37 cellular contexts compared by ENCODE assay signal in the genomic region with DNA sequence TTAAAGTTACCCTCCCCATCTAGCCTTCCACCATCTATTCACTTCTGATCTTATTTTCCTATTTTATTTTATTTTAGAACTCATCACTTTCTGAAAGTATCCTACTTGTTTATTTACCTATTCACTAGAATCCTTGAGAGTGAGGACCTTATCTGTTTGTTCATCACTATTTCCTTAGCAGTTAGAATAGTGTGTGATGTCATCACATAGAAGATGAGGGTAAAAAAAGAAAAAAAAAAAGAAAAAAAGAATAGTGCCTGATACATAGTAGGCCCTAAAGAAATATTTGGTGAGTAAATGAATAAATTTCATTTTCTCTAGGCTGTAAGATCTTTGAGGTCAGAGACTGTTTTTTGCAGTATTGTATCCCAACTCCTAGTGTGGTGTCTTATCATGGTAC. TPM values are rescaled to one million over a fixed set of nuclear protein-coding genes. Genes with fewer than 3 reads are reported as not detected.
DNase-seq lines count a peak whose midpoint lies in the region; ATAC-seq, FAIRE-seq and TF ChIP-seq lines count a peak whose summit lies in the region.
"Had no signal": no experiment of that assay in that cellular context is flagged by ENCODE, and none has a peak within 500 bp of the region (broad histone marks: within the 10 kb centered on the region; RNA-seq: fewer than 3 reads in every experiment).

No MANE protein-coding gene starts in this region.

- POLR2A ChIA-PET in HepG2 (lab: Yijun Ruan, JAX) (no interaction called here), HEK293 (lab: Yijun Ruan, JAX) (no interaction called here)

- no peak overlapping the region for H2AFZ ChIP-seq in HepG2 (ENCODE audit: low read length)

- no peak for DNase-seq in T-helper 2 cell treated with Interferon-gamma antibody and Interleukin-4, amounts not matched to agents 5 μg/mL and 100 μg/mL, for 36 hours (ENCODE audit: low spot score)
- DNase-seq in T-helper 2 cell (no peak), HepG2 (ENCODE audit: low spot score) (no peak), right lobe of liver (no peak), endothelial cell (ENCODE audit: low spot score) (no peak)
- DNase-seq: 8988T; ACHN; AML-193; BE2C; C1 segment of cervical spinal cord; Caco-2; Calu3; CD4-positive, alpha-beta memory T cell; CD4-positive, alpha-beta T cell; CD4-positive, CD25-positive, alpha-beta regulatory T cell; CD8-positive, alpha-beta memory T cell; CD8-positive, alpha-beta T cell; COR-L47; DMS 273 treated with DMSO at 0.1 percent for 48 hours; DMS153; DMS53; DMS79; DMS79 treated with DMSO at 0.1 percent for 48 hours; DND-41; EL had no signal

- TF ChIP-seq CTCF in HepG2 (CRISPR knock-in tag; IDR thresholded peaks at IDR 0.05) (no peak), right lobe of liver (IDR thresholded peaks at IDR 0.05) (no peak), HEK293 (tag by site-specific recombination; IDR thresholded peaks at IDR 0.05) (no peak), endothelial cell (IDR thresholded peaks at IDR 0.05; ENCODE audit: unreplicated experiment) (no peak)

- CTCF ChIA-PET in HepG2 (lab: Yijun Ruan, JAX; ENCODE audit: low intra/inter-chr PET ratio, low total read pairs) (no interaction called here), HEK293 (lab: Yijun Ruan, JAX) (interaction anchor here (0.7 kb wide), 1 partner anchor 1437 kb away, joined by 3 read pairs; no protein-coding TSS in a partner anchor)

- H3K9me3 ChIP-seq in HepG2 (ENCODE audit: low read length): no peaks in the 10 kb centered on the region
- H3K9me3 ChIP-seq in right lobe of liver: no peaks in the 10 kb centered on the region
- H3K9me3 ChIP-seq in HEK293 (ENCODE audit: control insufficient read depth, insufficient read depth, low read depth, low read length): no peaks in the 10 kb centered on the region
- H3K9me3 ChIP-seq: A549; BE2C; BLaER1; BLaER1 treated with 17β-estradiol and CSF1 and Interleukin-3, amounts not matched to agents 10 nM and 100 nM; Caco-2 had no signal

- 0 out of 2 replicates have a peak, but pooled peaks cover 9% of the 10 kb centered on the region for H3K4me1 ChIP-seq in HepG2 (ENCODE audit: insufficient read depth, low read length)
- peaks cover 0 to 11% (median 0%) of the 10 kb centered on the region in 4 donors for H3K4me1 ChIP-seq in right lobe of liver
- H3K4me1 ChIP-seq in HEK293 (ENCODE audit: control insufficient read depth, insufficient read depth, low read length): no peaks in the 10 kb centered on the region
- H3K4me1 ChIP-seq: A549, BE2C, BLaER1, Caco-2 had no signal

- no peaks in the 10 kb centered on the region for H3K79me2 ChIP-seq in HepG2 (ENCODE audit: insufficient read depth, low read length)

- H3K27me3 Mint-ChIP-seq in T-helper 2 cell treated with Interferon-gamma antibody and Interleukin-4, amounts not matched to agents 5 μg/mL and 100 μg/mL, for 36 hours (ENCODE audit: low read depth): no peaks in the 10 kb centered on the region
- peaks cover 1% of the 10 kb centered on the region for H3K27me3 Mint-ChIP-seq in endothelial cell (ENCODE audit: unreplicated experiment)
- H3K27me3 Mint-ChIP-seq: B cell; CD4-positive, alpha-beta memory T cell; CD4-positive, alpha-beta T cell; CD4-positive, CD25-positive, alpha-beta regulatory T cell; CD8-positive, alpha-beta memory T cell had no signal

- H3K9me3 Mint-ChIP-seq in T-helper 2 cell treated with Interferon-gamma antibody and Interleukin-4, amounts not matched to agents 5 μg/mL and 100 μg/mL, for 36 hours: no peaks in the 10 kb centered on the region
- no peaks in the 10 kb centered on the region for H3K9me3 Mint-ChIP-seq in endothelial cell (ENCODE audit: unreplicated experiment)
- H3K9me3 Mint-ChIP-seq: CD14-positive monocyte; CD4-positive, alpha-beta memory T cell; CD4-positive, alpha-beta T cell; CD4-positive, CD25-positive, alpha-beta regulatory T cell; CD8-positive, alpha-beta memory T cell; CD8-positive, alpha-beta T cell had no signal

- no peak for TF ChIP-seq RAD21 in HepG2 (CRISPR knock-in tag; IDR thresholded peaks at IDR 0.05)

- H3K27me3 ChIP-seq in HepG2 (ENCODE audit: control insufficient read depth in 1 of 2, insufficient read depth in 2 of 2, low read length in 2 of 2) (no peaks in the 10 kb centered on the region), right lobe of liver (no peaks in the 10 kb centered on the region)
- H3K27me3 ChIP-seq: BE2C; BLaER1; BLaER1 treated with 17β-estradiol and CSF1 and Interleukin-3, amounts not matched to agents 10 nM and 100 nM had no signal

- no peak overlapping the region for H3K9ac ChIP-seq in HepG2 (ENCODE audit: insufficient read depth, low read depth, low read length)
- H3K9ac ChIP-seq: BLaER1; BLaER1 treated with 17β-estradiol and CSF1 and Interleukin-3, amounts not matched to agents 10 nM and 100 nM had no signal

- ATAC-seq in HepG2 (no peak), right lobe of liver (no peak)
- ATAC-seq: A549; CD8-positive, alpha-beta T cell had no signal

- H3K4me3 Mint-ChIP-seq in T-helper 2 cell treated with Interferon-gamma antibody and Interleukin-4, amounts not matched to agents 5 μg/mL and 100 μg/mL, for 36 hours: no peak overlapping the region
- H3K4me3 Mint-ChIP-seq in endothelial cell (ENCODE audit: unreplicated experiment): no peak overlapping the region
- H3K4me3 Mint-ChIP-seq: B cell; CD14-positive monocyte; CD4-positive, alpha-beta memory T cell; CD4-positive, alpha-beta T cell; CD4-positive, CD25-positive, alpha-beta regulatory T cell; CD8-positive, alpha-beta memory T cell; CD8-positive, alpha-beta T cell had no signal

- H3K27ac Mint-ChIP-seq in T-helper 2 cell treated with Interferon-gamma antibody and Interleukin-4, amounts not matched to agents 5 μg/mL and 100 μg/mL, for 36 hours: peak overlapping the region; percentile 23
- no peak overlapping the region for H3K27ac Mint-ChIP-seq in endothelial cell (ENCODE audit: unreplicated experiment)
- H3K27ac Mint-ChIP-seq: B cell; CD4-positive, alpha-beta T cell; CD8-positive, alpha-beta T cell had no signal

- in situ Hi-C loops in HepG2 (cut with HindIII; ENCODE audit: extremely low pct_ligation_motif_present, low pct_unique_long_range_greater_than_20kb): no loop called here

- no peaks in the 10 kb centered on the region for H4K20me1 ChIP-seq in HepG2 (ENCODE audit: insufficient read depth, low read length)
- H4K20me1 ChIP-seq: BLaER1; BLaER1 treated with 17β-estradiol and CSF1 and Interleukin-3, amounts not matched to agents 10 nM and 100 nM had no signal

- FAIRE-seq in HepG2 (lab: Jason Lieb, UNC): no peak
- FAIRE-seq: A204.1, A549, D721Med had no signal

- TF ChIP-seq EP300 in HepG2 (IDR thresholded peaks at IDR 0.05; ENCODE audit: low read depth in 2 of 2, low read length in 2 of 2) (no peak), HepG2 (CRISPR knock-in tag; IDR thresholded peaks at IDR 0.05; ENCODE audit: borderline replicate concordance) (no peak)

- intact Hi-C loops in HepG2 (cut with micrococcal nuclease; ENCODE audit: unreplicated experiment) (no loop called here), right lobe of liver (cut with DNase I) (no loop called here)

- H3K4me3 ChIP-seq in HepG2 (replicated peaks in 1 of 3; ENCODE audit: insufficient read depth in 1 of 3, low read depth in 2 of 3, low read length in 3 of 3): no peak overlapping the region
- H3K4me3 ChIP-seq in right lobe of liver: no peak overlapping the region
- no peak overlapping the region for H3K4me3 ChIP-seq in HEK293 (ENCODE audit: low read depth, low read length)
- H3K4me3 ChIP-seq: A549; BLaER1; BLaER1 treated with 17β-estradiol and CSF1 and Interleukin-3, amounts not matched to agents 10 nM and 100 nM had no signal

- H3K36me3 Mint-ChIP-seq in T-helper 2 cell treated with Interferon-gamma antibody and Interleukin-4, amounts not matched to agents 5 μg/mL and 100 μg/mL, for 36 hours (ENCODE audit: low read depth): peaks cover 34% of the 10 kb centered on the region
- H3K36me3 Mint-ChIP-seq in endothelial cell (ENCODE audit: low read depth, unreplicated experiment): peaks cover 16% of the 10 kb centered on the region

- peaks cover 2% of the 10 kb centered on the region for H3K4me1 Mint-ChIP-seq in T-helper 2 cell treated with Interferon-gamma antibody and Interleukin-4, amounts not matched to agents 5 μg/mL and 100 μg/mL, for 36 hours (ENCODE audit: low read depth)
- no peaks in the 10 kb centered on the region for H3K4me1 Mint-ChIP-seq in endothelial cell (ENCODE audit: unreplicated experiment)
- H3K4me1 Mint-ChIP-seq: B cell; CD8-positive, alpha-beta memory T cell had no signal

- no TSS peak for BruUV-seq in HepG2 (replicated peaks; lab: Mats Ljungman, UMichigan)

- H3K36me3 ChIP-seq in HepG2 (replicated peaks in 1 of 2; ENCODE audit: control insufficient read depth in 1 of 2, insufficient read depth in 2 of 2, low read length in 2 of 2) (peaks cover 12 to 58% of the 10 kb centered on the region in 2 experiments), right lobe of liver (peaks cover 0 to 68% (median 2%) of the 10 kb centered on the region in 4 donors), HEK293 (ENCODE audit: control insufficient read depth in 2 of 2, insufficient read depth in 1 of 2, low read length in 2 of 2) (peaks cover 11 to 74% of the 10 kb centered on the region in 2 experiments; a peak in 2 of 3 replicates)

- no peak for TF ChIP-seq POLR2A in HepG2 (IDR thresholded peaks at IDR 0.05; ENCODE audit: insufficient read depth in 1 of 2, low read depth in 2 of 2, low read length in 2 of 2)
- TF ChIP-seq POLR2A in right lobe of liver (IDR thresholded peaks at IDR 0.05): no peak

- H3K27ac ChIP-seq in HepG2 (ENCODE audit: extremely low read length, insufficient read depth, low read length) (no peak overlapping the region), right lobe of liver (no peak overlapping the region), HEK293 (ENCODE audit: extremely low read depth, low read depth, low read length) (no peak overlapping the region)
- H3K27ac ChIP-seq: 22Rv1; A549; BLaER1; BLaER1 treated with 17β-estradiol and CSF1 and Interleukin-3, amounts not matched to agents 10 nM and 100 nM; C4-2B had no signal

- H3K4me2 ChIP-seq in HepG2 (ENCODE audit: low read depth, low read length): no peak overlapping the region
- H3K4me2 ChIP-seq: A549; BLaER1; BLaER1 treated with 17β-estradiol and CSF1 and Interleukin-3, amounts not matched to agents 10 nM and 100 nM had no signal

RNA-seq across cellular contexts. Expression of gene PAAF1, which starts 36.7 kb away (rescaled TPM):
- total RNA-seq in HepG2 (2016; rRNA removed; fragmentation: Illumina TruSeq; extraction: Trizol): 28.8 and 46.4 TPM in 2 replicates
- total RNA-seq in HepG2 (2016; cell fraction: cytosol; rRNA removed; fragmentation: Illumina TruSeq; extraction: Trizol; ENCODE audit: low read depth): 8.6 and 9.1 TPM in 2 replicates
- total RNA-seq in HepG2 (2016; cell fraction: insoluble cytoplasmic fraction; rRNA removed; fragmentation: Illumina TruSeq; extraction: Trizol): 31.4 and 50.9 TPM in 2 replicates
- total RNA-seq in HepG2 (2016; cell fraction: membrane; rRNA removed; fragmentation: Illumina TruSeq; extraction: Trizol): 17.4 and 17.7 TPM in 2 replicates
- total RNA-seq in HepG2 (2016; cell fraction: nucleus; rRNA removed; fragmentation: Illumina TruSeq; extraction: Trizol): 16.2 and 17.3 TPM in 2 replicates
- polyA plus RNA-seq in HepG2 (2011; rRNA removed): 10.3 and 13.5 TPM in 2 replicates
- 11.6 and 15.0 TPM in 2 replicates for polyA plus RNA-seq in HepG2 (2011; cell fraction: cytosol; rRNA removed)
- 12.3 and 12.8 TPM in 2 replicates for polyA plus RNA-seq in HepG2 (2011; cell fraction: nucleus; rRNA removed)
- 17.7 and 25.6 TPM in 2 replicates for polyA plus RNA-seq in HepG2 (2012)
- polyA plus RNA-seq in HepG2 (2016; cell fraction: cytosol; fragmentation: Illumina TruSeq; extraction: Trizol; ENCODE audit: low read depth): 11.9 and 13.8 TPM in 2 replicates
- polyA plus RNA-seq in HepG2 (2016; cell fraction: insoluble cytoplasmic fraction; fragmentation: Illumina TruSeq; extraction: Trizol; ENCODE audit: low read depth): 53.0 and 59.6 TPM in 2 replicates
- polyA plus RNA-seq in HepG2 (2016; cell fraction: membrane; fragmentation: Illumina TruSeq; extraction: Trizol; ENCODE audit: low read depth): 14.9 and 15.1 TPM in 2 replicates
- 27.5 and 29.8 TPM in 2 replicates for polyA plus RNA-seq in HepG2 (2016; cell fraction: nucleus; fragmentation: Illumina TruSeq; extraction: Trizol; ENCODE audit: insufficient read depth, low read depth)
- 11.5 and 12.5 TPM in 2 replicates for polyA minus RNA-seq in HepG2 (2011; rRNA and poly(A)+ RNA removed; ENCODE audit: low replicate concordance)
- polyA minus RNA-seq in HepG2 (2011; cell fraction: cytosol; rRNA and poly(A)+ RNA removed): 7.7 and 10.2 TPM in 2 replicates
- 10.2 and 10.4 TPM in 2 replicates for polyA minus RNA-seq in HepG2 (2011; cell fraction: nucleus; rRNA and poly(A)+ RNA removed)
- total RNA-seq in right lobe of liver: 10 to 100 TPM in 2 of 6 experiments, 1 to 10 TPM in 4; 7.4 to 15.4 (median 9.1) TPM
- total RNA-seq in endothelial cell (ENCODE audit: unreplicated experiment): 20.3 TPM

RNA-seq across cellular contexts. Expression of gene COA4, which starts 36.8 kb away (rescaled TPM):
- 107 and 115 TPM in 2 replicates for total RNA-seq in HepG2 (2016; rRNA removed; fragmentation: Illumina TruSeq; extraction: Trizol)
- total RNA-seq in HepG2 (2016; cell fraction: cytosol; rRNA removed; fragmentation: Illumina TruSeq; extraction: Trizol; ENCODE audit: low read depth): 96.9 and 107 TPM in 2 replicates
- total RNA-seq in HepG2 (2016; cell fraction: insoluble cytoplasmic fraction; rRNA removed; fragmentation: Illumina TruSeq; extraction: Trizol): 107 and 117 TPM in 2 replicates
- total RNA-seq in HepG2 (2016; cell fraction: membrane; rRNA removed; fragmentation: Illumina TruSeq; extraction: Trizol): 122 and 138 TPM in 2 replicates
- total RNA-seq in HepG2 (2016; cell fraction: nucleus; rRNA removed; fragmentation: Illumina TruSeq; extraction: Trizol): 51.8 and 62.0 TPM in 2 replicates
- polyA plus RNA-seq in HepG2 (2011; rRNA removed): 109 and 112 TPM in 2 replicates
- 103 and 122 TPM in 2 replicates for polyA plus RNA-seq in HepG2 (2011; cell fraction: cytosol; rRNA removed)
- polyA plus RNA-seq in HepG2 (2011; cell fraction: nucleus; rRNA removed): 90.3 and 95.4 TPM in 2 replicates
- 63.1 and 87.3 TPM in 2 replicates for polyA plus RNA-seq in HepG2 (2012)
- polyA plus RNA-seq in HepG2 (2016; cell fraction: cytosol; fragmentation: Illumina TruSeq; extraction: Trizol; ENCODE audit: low read depth): 93.9 and 122 TPM in 2 replicates
- 128 and 137 TPM in 2 replicates for polyA plus RNA-seq in HepG2 (2016; cell fraction: insoluble cytoplasmic fraction; fragmentation: Illumina TruSeq; extraction: Trizol; ENCODE audit: low read depth)
- polyA plus RNA-seq in HepG2 (2016; cell fraction: membrane; fragmentation: Illumina TruSeq; extraction: Trizol; ENCODE audit: low read depth): 117 and 136 TPM in 2 replicates
- polyA plus RNA-seq in HepG2 (2016; cell fraction: nucleus; fragmentation: Illumina TruSeq; extraction: Trizol; ENCODE audit: insufficient read depth, low read depth): 98.6 and 101 TPM in 2 replicates
- polyA minus RNA-seq in HepG2 (2011; rRNA and poly(A)+ RNA removed; ENCODE audit: low replicate concordance): 79.8 and 104 TPM in 2 replicates
- polyA minus RNA-seq in HepG2 (2011; cell fraction: cytosol; rRNA and poly(A)+ RNA removed): 25.2 and 25.5 TPM in 2 replicates
- polyA minus RNA-seq in HepG2 (2011; cell fraction: nucleus; rRNA and poly(A)+ RNA removed): 52.3 and 78.8 TPM in 2 replicates
- total RNA-seq in right lobe of liver: 100 to 1,000 TPM in 2 of 6 experiments, 10 to 100 TPM in 4; 48.8 to 116 (median 56.0) TPM
- 33.9 TPM for total RNA-seq in endothelial cell (ENCODE audit: unreplicated experiment)

RNA-seq across cellular contexts. Expression of gene DNAJB13, which starts 37.4 kb away (rescaled TPM):
- total RNA-seq in HepG2 (2016; rRNA removed; fragmentation: Illumina TruSeq; extraction: Trizol) (not detected in 2 replicates), right lobe of liver (not detected), endothelial cell (ENCODE audit: unreplicated experiment) (0.36 TPM)
- total RNA-seq in HepG2 (2016; cell fraction: cytosol; rRNA removed; fragmentation: Illumina TruSeq; extraction: Trizol; ENCODE audit: low read depth): not detected in 2 replicates
- total RNA-seq in HepG2 (2016; cell fraction: insoluble cytoplasmic fraction; rRNA removed; fragmentation: Illumina TruSeq; extraction: Trizol): 0.15 TPM in 1 of 2 replicates, not detected in the other
- total RNA-seq in HepG2 (2016; cell fraction: membrane; rRNA removed; fragmentation: Illumina TruSeq; extraction: Trizol): not detected in 2 replicates
- not detected in 2 replicates for total RNA-seq in HepG2 (2016; cell fraction: nucleus; rRNA removed; fragmentation: Illumina TruSeq; extraction: Trizol)
- 2.3 and 2.9 TPM in 2 replicates for polyA plus RNA-seq in HepG2 (2011; rRNA removed)
- 1.9 and 2.3 TPM in 2 replicates for polyA plus RNA-seq in HepG2 (2011; cell fraction: cytosol; rRNA removed)
- 4.0 and 4.2 TPM in 2 replicates for polyA plus RNA-seq in HepG2 (2011; cell fraction: nucleus; rRNA removed)
- polyA plus RNA-seq in HepG2 (2012): 0.96 and 1.5 TPM in 2 replicates
- polyA plus RNA-seq in HepG2 (2016; cell fraction: cytosol; fragmentation: Illumina TruSeq; extraction: Trizol; ENCODE audit: low read depth): not detected in 2 replicates
- not detected in 2 replicates for polyA plus RNA-seq in HepG2 (2016; cell fraction: insoluble cytoplasmic fraction; fragmentation: Illumina TruSeq; extraction: Trizol; ENCODE audit: low read depth)
- polyA plus RNA-seq in HepG2 (2016; cell fraction: membrane; fragmentation: Illumina TruSeq; extraction: Trizol; ENCODE audit: low read depth): not detected in 2 replicates
- polyA plus RNA-seq in HepG2 (2016; cell fraction: nucleus; fragmentation: Illumina TruSeq; extraction: Trizol; ENCODE audit: insufficient read depth, low read depth): not detected in 2 replicates
- 2.0 TPM in 1 of 2 replicates, not detected in the other for polyA minus RNA-seq in HepG2 (2011; rRNA and poly(A)+ RNA removed; ENCODE audit: low replicate concordance)
- polyA minus RNA-seq in HepG2 (2011; cell fraction: cytosol; rRNA and poly(A)+ RNA removed): not detected in 2 replicates
- 0.99 and 1.4 TPM in 2 replicates for polyA minus RNA-seq in HepG2 (2011; cell fraction: nucleus; rRNA and poly(A)+ RNA removed)
- total RNA-seq: A172; CD4-positive, alpha-beta T cell; CD4-positive, CD25-positive, alpha-beta regulatory T cell; CD8-positive, alpha-beta T cell; Daoy had no signal
- polyA plus RNA-seq: CD14-positive monocyte; CD8-positive, alpha-beta memory T cell had no signal
